In the genomic region with DNA sequence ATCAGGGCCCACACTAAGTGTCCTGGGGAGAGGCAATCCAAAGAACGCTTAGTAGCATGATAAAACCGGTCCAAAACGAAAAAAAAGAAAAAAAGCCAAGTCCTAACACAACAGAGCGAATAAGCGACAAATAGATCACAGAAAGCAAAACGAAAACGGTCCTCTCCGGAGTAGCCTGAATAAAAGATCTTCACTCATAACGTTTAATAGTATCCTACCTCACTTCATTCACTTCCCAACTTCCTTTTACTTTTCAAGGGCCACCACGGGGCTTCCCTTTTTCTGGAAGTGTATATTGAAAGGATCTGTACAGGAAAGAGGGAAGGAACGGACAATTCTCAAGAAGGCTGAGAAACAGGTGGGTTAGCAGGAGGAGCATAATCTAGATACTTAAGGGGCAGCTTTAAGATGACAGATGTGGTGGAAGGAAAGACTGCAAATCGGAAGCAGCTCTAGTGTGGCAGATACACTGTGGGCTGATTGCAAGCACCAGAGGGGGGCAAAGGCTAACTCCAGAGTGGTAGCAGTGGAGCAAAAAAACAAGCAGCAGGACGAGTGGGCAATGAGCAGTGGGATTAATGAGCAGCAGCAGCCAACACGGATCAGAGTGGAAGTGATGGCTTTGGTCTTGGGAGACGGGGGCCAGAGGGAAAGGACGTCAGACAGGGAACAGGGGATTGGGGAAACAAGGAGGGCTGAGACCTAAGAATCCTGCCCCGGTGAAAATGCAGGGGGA, we compare ENCODE assay signal across 8 cellular contexts. TPM values are rescaled to one million over a fixed set of nuclear protein-coding genes. Genes with fewer than 3 reads are reported as not detected.
DNase-seq lines count a peak whose midpoint lies in the region; TF ChIP-seq lines count a peak whose summit lies in the region.

No MANE protein-coding gene starts in this region.

- no peak overlapping the region for H3K4me3 Mint-ChIP-seq in Caco-2 (ENCODE audit: unreplicated experiment)
- no peak overlapping the region for H3K4me3 Mint-ChIP-seq in neural progenitor cell

- DNase-seq in Caco-2 (peak; percentile 44 to 49), GM19238 (ENCODE audit: insufficient read length, low spot score) (peak; percentile 10), MM.1S (peak; percentile 53), fibroblast of mammary gland (ENCODE audit: low read depth) (peak; percentile 35), neural progenitor cell (ENCODE audit: low spot score) (peak; percentile 62), NCI-H510A (lab: John Stamatoyannopoulos, UW) (no peak), iPS-NIHi11 (ENCODE audit: low spot score) (no peak)
- peak; percentile 8 to 16 for DNase-seq in activated CD4-positive, alpha-beta T cell treated with anti-CD3 and anti-CD28 coated beads, Interleukin-2, amount 50 U/mL, for 24 hours (ENCODE audit: low read depth in 1 of 2, low spot score in 1 of 2)

- H4K20me1 ChIP-seq in MM.1S (ENCODE audit: insufficient read depth, low read length) (peaks cover 10% of the 10 kb centered on the region; the same call in 1 of the 2 replicates), neural progenitor cell (ENCODE audit: low read depth) (peaks cover 36% of the 10 kb centered on the region)

- BruUV-seq in Caco-2 (replicated peaks; lab: Mats Ljungman, UMichigan), result no TSS peak

- no peaks in the 10 kb centered on the region for H3K9me2 ChIP-seq in MM.1S (replicated peaks; ENCODE audit: insufficient read depth, low read length)

- peaks cover 16% of the 10 kb centered on the region for H3F3A ChIP-seq in MM.1S (ENCODE audit: insufficient read depth, low read length)
- H3F3A ChIP-seq in neural progenitor cell (ENCODE audit: low read depth), result peaks cover 5% of the 10 kb centered on the region

- peak overlapping the region; percentile 69 for H3K27ac ChIP-seq in MM.1S (ENCODE audit: low read length)
- peak overlapping the region; percentile 98 for H3K27ac ChIP-seq in neural progenitor cell

- peak overlapping the region; percentile 82 for H3K4me3 ChIP-seq in Caco-2 (ENCODE audit: low read depth, low read length)
- H3K4me3 ChIP-seq in MM.1S (ENCODE audit: low read length), result peak overlapping the region; percentile 88
- peak overlapping the region; percentile 97 for H3K4me3 ChIP-seq in fibroblast of mammary gland (ENCODE audit: control insufficient read depth, low read depth, low read length)
- peak overlapping the region; percentile 80 for H3K4me3 ChIP-seq in neural progenitor cell

- no peaks in the 10 kb centered on the region for H3K9me3 ChIP-seq in Caco-2
- H3K9me3 ChIP-seq in MM.1S (replicated peaks; ENCODE audit: insufficient read depth, low read length), result no peaks in the 10 kb centered on the region
- H3K9me3 ChIP-seq in neural progenitor cell (ENCODE audit: low read depth), result no peaks in the 10 kb centered on the region

- H3K36me3 ChIP-seq in Caco-2 (ENCODE audit: control insufficient read depth, insufficient read depth, low read length), result no peaks in the 10 kb centered on the region
- H3K36me3 ChIP-seq in MM.1S (replicated peaks; ENCODE audit: insufficient read depth, low read length), result no peaks in the 10 kb centered on the region
- no peaks in the 10 kb centered on the region for H3K36me3 ChIP-seq in neural progenitor cell

- H3K27ac Mint-ChIP-seq in Caco-2 (ENCODE audit: unreplicated experiment) (no peak overlapping the region), neural progenitor cell (no peak overlapping the region)

- H3K9ac ChIP-seq in MM.1S (ENCODE audit: low read length) (peak overlapping the region; percentile 86), neural progenitor cell (peak overlapping the region; percentile 98)

- CTCF ChIA-PET in Caco-2 (lab: Charles Lee), result interaction anchor here (0.6 kb wide), 1 partner anchor 12 kb away, joined by 6 read pairs; no protein-coding TSS in a partner anchor

- peaks cover 55% of the 10 kb centered on the region for H3K79me2 ChIP-seq in MM.1S (ENCODE audit: low read length)
- peaks cover 55% of the 10 kb centered on the region for H3K79me2 ChIP-seq in neural progenitor cell (ENCODE audit: low read depth)

- intact Hi-C loops in Caco-2 (cut with micrococcal nuclease; ENCODE audit: unreplicated experiment), result loop anchor here (2.0 kb wide), 2 partner anchors 94 to 228 kb away; no protein-coding TSS in a partner anchor

- H3K27me3 ChIP-seq in Caco-2 (replicated peaks; ENCODE audit: control insufficient read depth, insufficient read depth, low read length), result no peaks in the 10 kb centered on the region
- no peaks in the 10 kb centered on the region for H3K27me3 ChIP-seq in MM.1S (replicated peaks; ENCODE audit: insufficient read depth, low read length)
- H3K27me3 ChIP-seq in neural progenitor cell, result peaks cover 8% of the 10 kb centered on the region

- H3K4me1 ChIP-seq in Caco-2 (peaks cover 8% of the 10 kb centered on the region), MM.1S (ENCODE audit: low read length) (peaks cover 14% of the 10 kb centered on the region), neural progenitor cell (peaks cover 17% of the 10 kb centered on the region)

- TF ChIP-seq CTCF in Caco-2 (IDR thresholded peaks at IDR 0.05; ENCODE audit: insufficient read depth in 1 of 2, low read depth in 1 of 2, low read length in 1 of 2, severe bottlenecking in 1 of 2, unreplicated experiment in 1 of 2) (no peak), MM.1S (IDR thresholded peaks at IDR 0.05; ENCODE audit: low read length) (no peak), fibroblast of mammary gland (conservative IDR thresholded peaks at IDR 0.05; ENCODE audit: control insufficient read depth, insufficient read depth, low read depth, low read length) (no peak), neural progenitor cell (IDR thresholded peaks at IDR 0.05) (no peak)

- H2AFZ ChIP-seq in MM.1S (ENCODE audit: low read length) (peak overlapping the region; percentile 90), neural progenitor cell (replicated peaks) (peak overlapping the region; percentile 88)

- H3K4me2 ChIP-seq in MM.1S (ENCODE audit: low read depth, low read length) (peak overlapping the region; percentile 81), neural progenitor cell (peak overlapping the region; percentile 88)

- H3K36me3 Mint-ChIP-seq in Caco-2 (ENCODE audit: insufficient read depth, unreplicated experiment) (no peaks in the 10 kb centered on the region), neural progenitor cell (peaks cover 3% of the 10 kb centered on the region)

- POLR2A ChIA-PET in Caco-2 (lab: Charles Lee), result no interaction called here

- no peaks in the 10 kb centered on the region for H3K4me1 Mint-ChIP-seq in Caco-2 (ENCODE audit: low read depth, unreplicated experiment)
- peaks cover 16% of the 10 kb centered on the region for H3K4me1 Mint-ChIP-seq in neural progenitor cell

- no peaks in the 10 kb centered on the region for H3K9me3 Mint-ChIP-seq in Caco-2 (ENCODE audit: unreplicated experiment)
- H3K9me3 Mint-ChIP-seq in neural progenitor cell, result no peaks in the 10 kb centered on the region

- H3K27me3 Mint-ChIP-seq in Caco-2 (ENCODE audit: insufficient read depth, unreplicated experiment) (no peaks in the 10 kb centered on the region), neural progenitor cell (ENCODE audit: insufficient read depth, low read depth) (no peaks in the 10 kb centered on the region)

RNA-seq across cellular contexts. Expression of a gene that starts 0.9 kb away (rescaled TPM):
- total RNA-seq in Caco-2 (2022) (22.0 and 22.6 TPM in 2 replicates), neural progenitor cell (ENCODE audit: low replicate concordance) (19.1 and 21.4 TPM in 2 replicates)

RNA-seq across cellular contexts. Expression of a gene that starts 48.7 kb away (rescaled TPM):
- total RNA-seq in Caco-2 (2022) (114 and 115 TPM in 2 replicates), neural progenitor cell (ENCODE audit: low replicate concordance) (158 and 183 TPM in 2 replicates)

Comparison
In these comparisons a context has a peak if more than half of its experiments do, and no peak if none do; other contexts are left out.
1. DNase-seq: peak in Caco-2 (2 of 2), GM19238 (single experiment), MM.1S (single experiment), activated CD4-positive, alpha-beta T cell treated with anti-CD3 and anti-CD28 coated beads, Interleukin-2, amount 50 U/mL, for 24 hours (2 of 2), fibroblast of mammary gland (single experiment) and neural progenitor cell (single experiment); none in NCI-H510A (single experiment) and iPS-NIHi11 (single experiment).
2. Peak in every context shown above with its lines, with median percentiles within 50 percentile points of each other: H3K4me3 ChIP-seq.